ENCODE assay signal across 16 cellular contexts in the genomic region with DNA sequence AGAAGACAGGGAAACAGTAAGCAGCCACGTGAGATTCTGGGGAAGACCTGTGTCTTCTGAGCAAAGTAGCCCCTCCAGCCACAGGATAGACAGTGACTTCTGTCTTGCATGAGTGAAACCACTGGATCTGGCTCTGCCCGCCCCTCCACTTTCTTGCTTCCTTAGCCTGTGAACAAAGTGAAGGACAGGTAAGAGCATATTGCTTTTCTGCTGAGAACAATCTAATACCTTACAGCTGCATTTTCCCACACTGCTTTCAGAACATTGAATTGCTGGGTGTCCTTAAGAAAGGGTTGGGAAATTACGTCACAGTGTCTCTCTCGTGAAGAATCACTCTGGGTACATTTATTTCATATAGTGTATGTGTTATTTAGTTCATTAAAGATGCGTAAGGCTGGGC. TPM values are rescaled to one million over a fixed set of nuclear protein-coding genes. Genes with fewer than 3 reads are reported as not detected.
DNase-seq lines count a peak whose midpoint lies in the region; ATAC-seq and TF ChIP-seq lines count a peak whose summit lies in the region.
"Had no signal": no experiment of that assay in that cellular context is flagged by ENCODE, and none has a peak within 500 bp of the region (broad histone marks: within the 10 kb centered on the region; RNA-seq: fewer than 3 reads in every experiment).

No MANE protein-coding gene starts in this region.

- H3K4me1 ChIP-seq in CD4-positive, CD25-positive, alpha-beta regulatory T cell (ENCODE audit: control insufficient read depth, insufficient read depth, low read length, poor library complexity, severe bottlenecking), result no peaks in the 10 kb centered on the region
- peaks cover 48% of the 10 kb centered on the region for H3K4me1 ChIP-seq in Loucy (ENCODE audit: insufficient read depth, low read length, poor library complexity, severe bottlenecking)
- peaks cover 83% of the 10 kb centered on the region for H3K4me1 ChIP-seq in body of pancreas
- no peaks in the 10 kb centered on the region for H3K4me1 ChIP-seq in osteoblast (ENCODE audit: insufficient read depth, low read length)

- H3K27me3 Mint-ChIP-seq in CD4-positive, CD25-positive, alpha-beta regulatory T cell, result no peaks in the 10 kb centered on the region
- H3K27me3 Mint-ChIP-seq: CD4-positive, alpha-beta memory T cell had no signal

- peak; percentile 23 to 78 (median 68) for TF ChIP-seq POLR2A in body of pancreas (IDR thresholded peaks at IDR 0.05)

- peak overlapping the region; percentile 14 for H3K9ac ChIP-seq in Loucy (ENCODE audit: low read depth, low read length, poor library complexity, severe bottlenecking)
- H3K9ac ChIP-seq: BLaER1 treated with 17β-estradiol and CSF1 and Interleukin-3, amounts not matched to agents 10 nM and 100 nM; GM23248 had no signal

- H3K27me3 ChIP-seq in CD4-positive, CD25-positive, alpha-beta regulatory T cell (ENCODE audit: control insufficient read depth, insufficient read depth, low read length), result no peaks in the 10 kb centered on the region
- no peaks in the 10 kb centered on the region for H3K27me3 ChIP-seq in Loucy (ENCODE audit: insufficient read depth, low read length, poor library complexity, severe bottlenecking)
- no peaks in the 10 kb centered on the region for H3K27me3 ChIP-seq in body of pancreas
- H3K27me3 ChIP-seq in osteoblast (ENCODE audit: insufficient read depth, low read length), result no peaks in the 10 kb centered on the region
- H3K27me3 ChIP-seq: BLaER1 treated with 17β-estradiol and CSF1 and Interleukin-3, amounts not matched to agents 10 nM and 100 nM had no signal

- no peak overlapping the region for H3K4me3 ChIP-seq in CD4-positive, CD25-positive, alpha-beta regulatory T cell (ENCODE audit: low read depth, low read length)
- H3K4me3 ChIP-seq in Loucy (ENCODE audit: low read length, poor library complexity, severe bottlenecking), result no peak overlapping the region
- H3K4me3 ChIP-seq in body of pancreas, result no peak overlapping the region
- H3K4me3 ChIP-seq in osteoblast (ENCODE audit: insufficient read depth, low read length), result no peak overlapping the region
- H3K4me3 ChIP-seq: BLaER1 treated with 17β-estradiol and CSF1 and Interleukin-3, amounts not matched to agents 10 nM and 100 nM; GM23248; K562 had no signal

- peaks cover 5 to 13% (median 6%) of the 10 kb centered on the region in 4 donors for H3K4me1 Mint-ChIP-seq in CD4-positive, CD25-positive, alpha-beta regulatory T cell

- TF ChIP-seq CTCF in Loucy (conservative IDR thresholded peaks at IDR 0.05; ENCODE audit: low read length) (no peak), body of pancreas (IDR thresholded peaks at IDR 0.05) (no peak), osteoblast (IDR thresholded peaks at IDR 0.05; ENCODE audit: extremely low read depth, low read depth, low read length) (no peak)

- H4K20me1 ChIP-seq in Loucy (ENCODE audit: insufficient read depth, low read length, poor library complexity, severe bottlenecking) (no peaks in the 10 kb centered on the region), osteoblast (ENCODE audit: insufficient read depth, low read length) (no peaks in the 10 kb centered on the region)
- H4K20me1 ChIP-seq: BLaER1 treated with 17β-estradiol and CSF1 and Interleukin-3, amounts not matched to agents 10 nM and 100 nM had no signal

- no peak overlapping the region for H2AFZ ChIP-seq in Loucy (ENCODE audit: low read length)
- no peak overlapping the region for H2AFZ ChIP-seq in osteoblast (ENCODE audit: low read length)
- H2AFZ ChIP-seq: GM23248 had no signal

- peak overlapping the region in 2 of 3 donors; percentile 11 to 38 for H3K27ac Mint-ChIP-seq in CD4-positive, CD25-positive, alpha-beta regulatory T cell

- no peaks in the 10 kb centered on the region for H3K9me3 ChIP-seq in CD4-positive, CD25-positive, alpha-beta regulatory T cell (ENCODE audit: control insufficient read depth in 2 of 2, low read length in 2 of 2)
- no peaks in the 10 kb centered on the region for H3K9me3 ChIP-seq in Loucy (ENCODE audit: insufficient read depth, low read depth, low read length)
- no peaks in the 10 kb centered on the region for H3K9me3 ChIP-seq in body of pancreas
- no peaks in the 10 kb centered on the region for H3K9me3 ChIP-seq in osteoblast (ENCODE audit: low read depth, low read length)
- H3K9me3 ChIP-seq: BLaER1 treated with 17β-estradiol and CSF1 and Interleukin-3, amounts not matched to agents 10 nM and 100 nM; Caco-2 had no signal

- no peaks in the 10 kb centered on the region for H3F3A ChIP-seq in Loucy (ENCODE audit: low read depth)

- H3K27ac ChIP-seq in CD4-positive, CD25-positive, alpha-beta regulatory T cell (ENCODE audit: insufficient read depth, low read length, poor library complexity, severe bottlenecking), result no peak overlapping the region
- H3K27ac ChIP-seq in body of pancreas (peak overlapping the region; percentile 90 to 94 (median 92)), osteoblast (ENCODE audit: low read depth, low read length) (no peak overlapping the region)
- H3K27ac ChIP-seq: BLaER1 treated with 17β-estradiol and CSF1 and Interleukin-3, amounts not matched to agents 10 nM and 100 nM; GM23248; HL-60 had no signal

- no peaks in the 10 kb centered on the region for H3K9me2 ChIP-seq in Loucy (replicated peaks; ENCODE audit: low read depth, low read length)

- DNase-seq in CD4-positive, CD25-positive, alpha-beta regulatory T cell, result no peak
- peak; percentile 49 to 75 (median 61) for DNase-seq in body of pancreas
- DNase-seq in osteoblast (ENCODE audit: insufficient read length, low spot score, missing footprints), result peak; percentile 6
- no peak for DNase-seq in activated naive CD4-positive, alpha-beta T cell treated with Interleukin-2 at 50 U/mL for 16 hours
- no peak for DNase-seq in AG20443 (ENCODE audit: low spot score)
- DNase-seq in DMS53 treated with DMSO at 0.1 percent for 48 hours (lab: John Stamatoyannopoulos, UW; ENCODE audit: unreplicated experiment), result no peak
- DNase-seq: 8988T; Caco-2; CD4-positive, alpha-beta memory T cell; GF-D8; GM23248 had no signal

- H3K4me2 ChIP-seq in Loucy (ENCODE audit: low read depth, low read length, poor library complexity, severe bottlenecking) (peak overlapping the region; percentile 76), osteoblast (ENCODE audit: insufficient read depth, low read length) (no peak overlapping the region)
- H3K4me2 ChIP-seq: BLaER1 treated with 17β-estradiol and CSF1 and Interleukin-3, amounts not matched to agents 10 nM and 100 nM had no signal

- no peak overlapping the region for H3K4me3 Mint-ChIP-seq in CD4-positive, CD25-positive, alpha-beta regulatory T cell
- H3K4me3 Mint-ChIP-seq: CD4-positive, alpha-beta memory T cell had no signal

- intact Hi-C loops in body of pancreas (cut with DNase I), result no loop called here

- no peaks in the 10 kb centered on the region for H3K9me3 Mint-ChIP-seq in CD4-positive, CD25-positive, alpha-beta regulatory T cell
- H3K9me3 Mint-ChIP-seq: CD4-positive, alpha-beta memory T cell had no signal

- 32 to 39% methylated on average over 5 of the region's 5 CpGs for WGBS in body of pancreas, 2 donors

- H3K36me3 Mint-ChIP-seq in CD4-positive, CD25-positive, alpha-beta regulatory T cell, result peaks cover 51% of the 10 kb centered on the region

- peaks cover 55% of the 10 kb centered on the region for H3K36me3 ChIP-seq in CD4-positive, CD25-positive, alpha-beta regulatory T cell (ENCODE audit: control insufficient read depth, insufficient read depth, low read length)
- no peaks in the 10 kb centered on the region for H3K36me3 ChIP-seq in Loucy (ENCODE audit: insufficient read depth, low read length)
- no peaks in the 10 kb centered on the region for H3K36me3 ChIP-seq in body of pancreas (replicated peaks in 1 of 2; ENCODE audit: insufficient read depth in 1 of 2, low read depth in 2 of 2)
- H3K36me3 ChIP-seq in osteoblast (ENCODE audit: insufficient read depth, low read length), result peaks cover 29% of the 10 kb centered on the region

- H3K79me2 ChIP-seq in Loucy (ENCODE audit: insufficient read depth, low read length), result no peaks in the 10 kb centered on the region
- H3K79me2 ChIP-seq in osteoblast (ENCODE audit: insufficient read depth, low read length), result no peaks in the 10 kb centered on the region

- no peak for ATAC-seq in CD4-positive, CD25-positive, alpha-beta regulatory T cell (ENCODE audit: low read depth in 2 of 2)
- ATAC-seq in body of pancreas, result peak; percentile 73
- ATAC-seq: HCT116, K562 had no signal

RNA-seq across cellular contexts. Expression of a gene that starts 11.1 kb away (rescaled TPM):
- total RNA-seq in CD4-positive, CD25-positive, alpha-beta regulatory T cell, result 4.8 TPM
- 10 to 100 TPM in 1 of 4 donors, 1 to 10 TPM in 3; 3.9 to 13.3 (median 7.2) TPM for polyA plus RNA-seq in CD4-positive, CD25-positive, alpha-beta regulatory T cell
- 10 to 100 TPM in 1 of 2 donors, 1 to 10 TPM in 1; 4.6 to 27.8 TPM for total RNA-seq in body of pancreas
- total RNA-seq in osteoblast, result 9.4 TPM in 2 replicates

RNA-seq across cellular contexts. Expression of a gene that starts 29.6 kb away (rescaled TPM):
- total RNA-seq in CD4-positive, CD25-positive, alpha-beta regulatory T cell, result 21.5 TPM
- polyA plus RNA-seq in CD4-positive, CD25-positive, alpha-beta regulatory T cell, result 10 to 100 TPM; 50.3 to 71.0 (median 60.2) TPM
- 10 to 100 TPM; 10.9 to 11.9 TPM for total RNA-seq in body of pancreas
- 13.4 and 18.0 TPM in 2 replicates for total RNA-seq in osteoblast

Comparison
In these comparisons a context has a peak if more than half of its experiments do, and no peak if none do; other contexts are left out.
1. DNase-seq: peak in body of pancreas (4 of 4) and osteoblast (single experiment); none in CD4-positive, CD25-positive, alpha-beta regulatory T cell (0 of 3), activated naive CD4-positive, alpha-beta T cell treated with Interleukin-2 at 50 U/mL for 16 hours (single experiment), AG20443 (single experiment) and DMS53 treated with DMSO at 0.1 percent for 48 hours (single experiment).
2. H3K27ac ChIP-seq: peak in body of pancreas (4 of 4); none in CD4-positive, CD25-positive, alpha-beta regulatory T cell (single experiment) and osteoblast (single experiment).